ENCODE assay signal across 10 cellular contexts in the genomic region with DNA sequence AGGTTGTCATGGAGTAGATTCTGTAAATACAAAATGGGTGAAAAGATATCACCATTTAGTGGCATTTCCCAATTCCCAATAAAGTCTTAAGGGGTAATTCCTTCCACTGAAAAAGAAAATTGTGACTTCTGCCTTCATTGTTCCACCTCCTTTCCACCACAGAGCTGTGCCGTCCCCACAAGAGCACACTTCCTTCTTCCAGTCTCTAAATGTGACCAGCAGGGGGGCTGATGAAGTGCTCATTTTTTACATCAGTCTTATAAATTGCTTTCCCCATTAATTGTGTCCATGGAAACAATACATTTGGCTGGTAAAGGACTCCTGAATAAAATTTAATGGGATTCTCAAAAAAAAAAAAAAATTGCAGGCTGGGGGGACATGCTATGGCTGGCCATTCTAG.
A peak's percentile ranks its signal among the peaks of the same experiment; 100 is the strongest.
DNase-seq lines count a peak whose midpoint lies in the region; ATAC-seq, FAIRE-seq and TF ChIP-seq lines count a peak whose summit lies in the region.
"Had no signal": no experiment of that assay in that cellular context is flagged by ENCODE, and none has a peak within 500 bp of the region (broad histone marks: within the 10 kb centered on the region; RNA-seq: fewer than 3 reads in every experiment).

No MANE protein-coding gene starts in this region.

- H2BK120ac ChIP-seq in H9 (ENCODE audit: low read depth, low read length, poor library complexity, severe bottlenecking), result no peak overlapping the region

- no peak overlapping the region for H3K4me3 Mint-ChIP-seq in H9

- H3K9me3 ChIP-seq in H9 (ENCODE audit: control insufficient read depth, low read depth, low read length), result no peaks in the 10 kb centered on the region

- H4K91ac ChIP-seq in H9 (ENCODE audit: insufficient read length, low read depth, low read length), result no peak overlapping the region

- H3K36me3 Mint-ChIP-seq in H9 (ENCODE audit: insufficient read depth in 1 of 3, low read depth in 3 of 3), result no peaks in the 10 kb centered on the region

- peaks cover 50 to 56% of the 10 kb centered on the region in 2 experiments for H3K4me1 Mint-ChIP-seq in H9

- no peaks in the 10 kb centered on the region for H3K79me2 ChIP-seq in H9 (ENCODE audit: insufficient read depth, low read length)

- no peak for TF ChIP-seq POLR2A in H54 (IDR thresholded peaks at IDR 0.05; ENCODE audit: low read depth, low read length)

- H2BK15ac ChIP-seq in H9 (ENCODE audit: low read depth, low read length), result no peak overlapping the region

- H3K18ac ChIP-seq in H9 (ENCODE audit: insufficient read length, low read depth, low read length), result no peak overlapping the region

- no peak overlapping the region for H4K5ac ChIP-seq in H9 (ENCODE audit: insufficient read length, low read depth, low read length)

- no peak overlapping the region for H2AK5ac ChIP-seq in H9 (ENCODE audit: insufficient read length, low read length)

- no peak overlapping the region for H2BK20ac ChIP-seq in H9 (ENCODE audit: low read depth, low read length, poor library complexity, severe bottlenecking)

- H3K9me3 Mint-ChIP-seq in H9, result no peaks in the 10 kb centered on the region

- H4K8ac ChIP-seq in H9 (replicated peaks; ENCODE audit: insufficient read length, low read depth, low read length), result no peak overlapping the region

- no peak overlapping the region for H3K4me2 ChIP-seq in H9 (ENCODE audit: insufficient read depth, insufficient read length, low read length)

- FAIRE-seq in H54 (lab: Jason Lieb, UNC), result no peak

- no peak overlapping the region for H3K4ac ChIP-seq in H9 (ENCODE audit: low read depth, low read length)

- H3K27ac Mint-ChIP-seq in H9, result peak overlapping the region in 1 of 3 experiments; percentile 77; a peak in 2 of 7 replicates

- H3K23me2 ChIP-seq in H9 (ENCODE audit: insufficient read length, low read depth, low read length, poor library complexity, severe bottlenecking), result no peaks in the 10 kb centered on the region

- no peaks in the 10 kb centered on the region for H3K27me3 Mint-ChIP-seq in H9 (ENCODE audit: low read depth)

- ATAC-seq in HG03097 (IDR thresholded peaks at IDR 0.05; ENCODE audit: low FRiP score, unreplicated experiment), result no peak
- ATAC-seq: left ventricle myocardium superior had no signal

- H4K20me1 ChIP-seq in H9 (ENCODE audit: control insufficient read depth, insufficient read depth, insufficient read length), result no peaks in the 10 kb centered on the region

- H3K27me3 ChIP-seq in H9 (ENCODE audit: insufficient read depth, low read length), result no peaks in the 10 kb centered on the region

- DNase-seq in DMS114 treated with DMSO at 0.1 percent for 48 hours (lab: John Stamatoyannopoulos, UW; ENCODE audit: unreplicated experiment) (peak; percentile 59), H9 (no peak), RPMI7951 (ENCODE audit: low read depth) (peak; percentile 9), iPS-NIHi11 (ENCODE audit: low spot score) (peak; percentile 19), caudate nucleus (lab: John Stamatoyannopoulos, UW) (no peak), H54 (ENCODE audit: insufficient read length, low spot score) (no peak), T-helper 1 cell (no peak)
- DNase-seq: left ventricle myocardium superior, T-helper 9 cell had no signal

- H3K23ac ChIP-seq in H9 (ENCODE audit: insufficient read length, low read depth, low read length), result no peak overlapping the region

- no peak overlapping the region for H2AFZ ChIP-seq in H9 (ENCODE audit: low read length)

- peaks cover 6% of the 10 kb centered on the region for H3K4me1 ChIP-seq in H9 (ENCODE audit: insufficient read depth, low read length)

- no peak overlapping the region for H3K27ac ChIP-seq in H9 (ENCODE audit: insufficient read length, low read depth, low read length)
- no peak overlapping the region for H3K27ac ChIP-seq in caudate nucleus (ENCODE audit: low read depth, low read length)

- H2BK5ac ChIP-seq in H9 (ENCODE audit: insufficient read length, low read length), result no peak overlapping the region

- H3K14ac ChIP-seq in H9 (ENCODE audit: insufficient read depth, low read length), result no peak overlapping the region

- no CpG with 5 or more reads among the region's 1 CpG for WGBS in H9 (ENCODE audit: extremely low coverage, insufficient read length, low lambda C conversion rate)

- H3K9ac ChIP-seq in H9 (ENCODE audit: extremely low read depth, insufficient read length, low read length), result no peak overlapping the region

- H3K56ac ChIP-seq in H9 (ENCODE audit: insufficient read length, low read depth, low read length), result no peak overlapping the region

- TF ChIP-seq CTCF in H9 (conservative IDR thresholded peaks at IDR 0.05), result peak; percentile 52

- no peak overlapping the region for H3T11ph ChIP-seq in H9 (ENCODE audit: low read length)

- H2BK12ac ChIP-seq in H9 (ENCODE audit: insufficient read length, low read depth, low read length), result no peak overlapping the region

- H3K79me1 ChIP-seq in H9 (ENCODE audit: insufficient read depth, low read depth, low read length, poor library complexity, severe bottlenecking), result no peaks in the 10 kb centered on the region

Comparison
In these comparisons a context has a peak if more than half of its experiments do, and no peak if none do; other contexts are left out.
1. DNase-seq: peak in DMS114 treated with DMSO at 0.1 percent for 48 hours (single experiment), RPMI7951 (single experiment) and iPS-NIHi11 (single experiment); none in H9 (single experiment), caudate nucleus (0 of 61), H54 (single experiment) and T-helper 1 cell (0 of 5).